ENCODE assay signal across 20 cellular contexts in genomic region chr14:94127330-94127729, GRCh38. TPM values are rescaled to one million over a fixed set of nuclear protein-coding genes. Genes with fewer than 3 reads are reported as not detected.
DNase-seq lines count a peak whose midpoint lies in the region; ATAC-seq, FAIRE-seq and TF ChIP-seq lines count a peak whose summit lies in the region.
"Had no signal": no experiment of that assay in that cellular context is flagged by ENCODE, and none has a peak within 500 bp of the region (broad histone marks: within the 10 kb centered on the region; RNA-seq: fewer than 3 reads in every experiment).

No MANE protein-coding gene starts in this region.

- peaks cover 3% of the 10 kb centered on the region for H3K36me3 ChIP-seq in astrocyte (ENCODE audit: insufficient read depth, low read length)
- H3K36me3 ChIP-seq: BE2C had no signal

- no peaks in the 10 kb centered on the region for H3K9me3 ChIP-seq in astrocyte (ENCODE audit: insufficient read depth, low read depth, low read length)
- H3K9me3 ChIP-seq: BE2C had no signal

- H3K9ac ChIP-seq in astrocyte (ENCODE audit: low read length) = no peak overlapping the region

- H3K79me2 ChIP-seq in astrocyte (ENCODE audit: insufficient read depth, low read length) = no peaks in the 10 kb centered on the region

- peaks cover 19% of the 10 kb centered on the region for H3K4me1 Mint-ChIP-seq in activated T-cell treated with anti-CD3 and anti-CD28 coated beads, Interleukin-2, amount 50 U/mL, for 24 hours (ENCODE audit: low read depth)
- H3K4me1 Mint-ChIP-seq in activated T-cell treated with anti-CD3 and anti-CD28 coated beads, Interleukin-2, amount 50 U/mL, for 4 hours (ENCODE audit: low read depth) = peaks cover 18% of the 10 kb centered on the region
- H3K4me1 Mint-ChIP-seq in astrocyte (ENCODE audit: low read depth, unreplicated experiment) (peaks cover 9% of the 10 kb centered on the region), osteocyte (ENCODE audit: unreplicated experiment) (peaks cover 17% of the 10 kb centered on the region), immature natural killer cell (peaks cover 21 to 23% of the 10 kb centered on the region in 2 donors)

- H3K4me2 ChIP-seq in astrocyte (ENCODE audit: low read length) = no peak overlapping the region

- H2AFZ ChIP-seq in astrocyte (ENCODE audit: low read depth, low read length) = no peak overlapping the region

- H3K27ac ChIP-seq in astrocyte (ENCODE audit: low read depth, low read length) = no peak overlapping the region

- no peak for FAIRE-seq in astrocyte (lab: Jason Lieb, UNC)
- FAIRE-seq: G401.6, H54 had no signal

- no peaks in the 10 kb centered on the region for H3K9me3 Mint-ChIP-seq in activated T-cell treated with anti-CD3 and anti-CD28 coated beads, Interleukin-2, amount 50 U/mL, for 24 hours
- H3K9me3 Mint-ChIP-seq in activated T-cell treated with anti-CD3 and anti-CD28 coated beads, Interleukin-2, amount 50 U/mL, for 4 hours = no peaks in the 10 kb centered on the region
- H3K9me3 Mint-ChIP-seq in astrocyte (ENCODE audit: unreplicated experiment) = peaks cover 6% of the 10 kb centered on the region
- H3K9me3 Mint-ChIP-seq in osteocyte (ENCODE audit: unreplicated experiment) = no peaks in the 10 kb centered on the region
- H3K9me3 Mint-ChIP-seq in immature natural killer cell = no peaks in the 10 kb centered on the region
- H3K9me3 Mint-ChIP-seq: HFFc6 had no signal

- H3K27me3 ChIP-seq in astrocyte (ENCODE audit: insufficient read depth, low read length) = no peaks in the 10 kb centered on the region
- H3K27me3 ChIP-seq: BE2C had no signal

- no peak overlapping the region for H3K27ac Mint-ChIP-seq in activated T-cell treated with anti-CD3 and anti-CD28 coated beads, Interleukin-2, amount 50 U/mL, for 24 hours
- no peak overlapping the region for H3K27ac Mint-ChIP-seq in astrocyte (ENCODE audit: unreplicated experiment)
- H3K27ac Mint-ChIP-seq in osteocyte (ENCODE audit: unreplicated experiment) = no peak overlapping the region
- peak overlapping the region in 3 of 6 donors; percentile 10 to 82 (median 59) for H3K27ac Mint-ChIP-seq in immature natural killer cell
- H3K27ac Mint-ChIP-seq: CD4-positive, CD25-positive, alpha-beta regulatory T cell; HFFc6 had no signal

- H3K4me3 ChIP-seq in astrocyte (ENCODE audit: insufficient read depth, low read depth, low read length) = no peak overlapping the region

- H3K4me1 ChIP-seq in astrocyte (ENCODE audit: insufficient read depth, low read length) = peaks cover 12% of the 10 kb centered on the region
- H3K4me1 ChIP-seq: BE2C had no signal

- DNase-seq in activated T-cell treated with anti-CD3 and anti-CD28 coated beads, Interleukin-2, amount 50 U/mL, for 24 hours = peak; percentile 6
- no peak for DNase-seq in activated T-cell treated with anti-CD3 and anti-CD28 coated beads, Interleukin-2, amount 50 U/mL, for 4 hours
- peak; percentile 1 for DNase-seq in H4 (ENCODE audit: low spot score)
- no peak for DNase-seq in astrocyte (ENCODE audit: low read depth)
- peak; percentile 51 for DNase-seq in osteocyte (ENCODE audit: extremely low spot score, unreplicated experiment)
- no peak for DNase-seq in SW480 (ENCODE audit: low spot score)
- no peak for DNase-seq in immature natural killer cell
- DNase-seq in cerebellar nuclear complex (lab: John Stamatoyannopoulos, UW) = no peak
- DNase-seq: 8988T; BE2C; CD4-positive, CD25-positive, alpha-beta regulatory T cell; COR-L47; DMS 273 treated with DMSO at 0.1 percent for 48 hours; HFFc6; KG1; NCI-H187; NCI-H226; NCI-H524 treated with DMSO at 0.1 percent for 48 hours had no signal

- H3K27me3 Mint-ChIP-seq in activated T-cell treated with anti-CD3 and anti-CD28 coated beads, Interleukin-2, amount 50 U/mL, for 24 hours = peaks cover 3% of the 10 kb centered on the region
- H3K27me3 Mint-ChIP-seq in activated T-cell treated with anti-CD3 and anti-CD28 coated beads, Interleukin-2, amount 50 U/mL, for 4 hours (ENCODE audit: low read depth) = no peaks in the 10 kb centered on the region
- H3K27me3 Mint-ChIP-seq in astrocyte (ENCODE audit: low read depth, unreplicated experiment) = peaks cover 3% of the 10 kb centered on the region
- peaks cover 3% of the 10 kb centered on the region for H3K27me3 Mint-ChIP-seq in osteocyte (ENCODE audit: unreplicated experiment)
- peaks cover under 1 to 5% (median 2%) of the 10 kb centered on the region in 3 donors for H3K27me3 Mint-ChIP-seq in immature natural killer cell (ENCODE audit: low read depth in 3 of 3)

- no peak for ATAC-seq in activated T-cell treated with anti-CD3 and anti-CD28 coated beads, Interleukin-2, amount 50 U/mL, for 4 hours

- H3K36me3 Mint-ChIP-seq in activated T-cell treated with anti-CD3 and anti-CD28 coated beads, Interleukin-2, amount 50 U/mL, for 24 hours (ENCODE audit: low read depth) = no peaks in the 10 kb centered on the region
- peaks cover 2% of the 10 kb centered on the region for H3K36me3 Mint-ChIP-seq in activated T-cell treated with anti-CD3 and anti-CD28 coated beads, Interleukin-2, amount 50 U/mL, for 4 hours (ENCODE audit: insufficient read depth)
- H3K36me3 Mint-ChIP-seq in astrocyte (ENCODE audit: low read depth, unreplicated experiment) (peaks cover 3% of the 10 kb centered on the region), osteocyte (ENCODE audit: unreplicated experiment) (no peaks in the 10 kb centered on the region), immature natural killer cell (no peaks in the 10 kb centered on the region)

- no peaks in the 10 kb centered on the region for H4K20me1 ChIP-seq in astrocyte (ENCODE audit: insufficient read depth, low read length)

- no peak overlapping the region for H3K4me3 Mint-ChIP-seq in activated T-cell treated with anti-CD3 and anti-CD28 coated beads, Interleukin-2, amount 50 U/mL, for 24 hours
- H3K4me3 Mint-ChIP-seq in activated T-cell treated with anti-CD3 and anti-CD28 coated beads, Interleukin-2, amount 50 U/mL, for 4 hours = no peak overlapping the region
- H3K4me3 Mint-ChIP-seq in astrocyte (ENCODE audit: unreplicated experiment) = peak overlapping the region; percentile 8
- no peak overlapping the region for H3K4me3 Mint-ChIP-seq in osteocyte (ENCODE audit: unreplicated experiment)
- peak overlapping the region in 1 of 5 donors; percentile 18 for H3K4me3 Mint-ChIP-seq in immature natural killer cell

- TF ChIP-seq CTCF in astrocyte (IDR thresholded peaks at IDR 0.05; ENCODE audit: insufficient read depth, low read depth, low read length) = no peak
- TF ChIP-seq CTCF in osteocyte (IDR thresholded peaks at IDR 0.05) = no peak

RNA-seq across cellular contexts. Expression of gene IFI27L2, which starts 2.1 kb away (rescaled TPM):
- 10 to 100 TPM; 19.3 to 26.4 (median 23.6) TPM for total RNA-seq in activated T-cell treated with anti-CD3 and anti-CD28 coated beads, Interleukin-2, amount 50 U/mL, for 4 hours
- 109 and 122 TPM in 2 replicates for total RNA-seq in H4 (2014; rRNA removed; shearing (Covaris generic))
- 63.9 and 79.9 TPM in 2 replicates for total RNA-seq in astrocyte
- total RNA-seq in osteocyte = 42.5 and 44.7 TPM in 2 replicates
- 100 to 1,000 TPM in 2 of 3 donors, 10 to 100 TPM in 1; 82.0 to 188 (median 103) TPM for polyA plus RNA-seq in immature natural killer cell

RNA-seq across cellular contexts. Expression of gene IFI27, which starts 16.8 kb away (rescaled TPM):
- total RNA-seq in activated T-cell treated with anti-CD3 and anti-CD28 coated beads, Interleukin-2, amount 50 U/mL, for 4 hours = 1 to 10 TPM; 1.3 to 1.7 (median 1.3) TPM
- 2,076 and 2,328 TPM in 2 replicates for total RNA-seq in H4 (2014; rRNA removed; shearing (Covaris generic))
- total RNA-seq in astrocyte (1,022 and 1,408 TPM in 2 replicates), osteocyte (1.5 and 2.6 TPM in 2 replicates)
- polyA plus RNA-seq in immature natural killer cell = 1 to 10 TPM in 1 of 3 donors, not detected in 2; 2.8 TPM

RNA-seq across cellular contexts. Expression of gene IFI27L1, which starts 46.2 kb away (rescaled TPM):
- total RNA-seq in activated T-cell treated with anti-CD3 and anti-CD28 coated beads, Interleukin-2, amount 50 U/mL, for 4 hours = 1 to 10 TPM; 8.9 to 9.5 (median 9.0) TPM
- 16.1 and 32.8 TPM in 2 replicates for total RNA-seq in H4 (2014; rRNA removed; shearing (Covaris generic))
- total RNA-seq in astrocyte = 28.4 and 30.8 TPM in 2 replicates
- total RNA-seq in osteocyte = 25.8 and 30.0 TPM in 2 replicates
- 10 to 100 TPM; 10.0 to 19.3 (median 10.3) TPM for polyA plus RNA-seq in immature natural killer cell

RNA-seq across cellular contexts. Expression of gene DDX24, which starts 46.3 kb away (rescaled TPM):
- 100 to 1,000 TPM; 287 to 321 (median 319) TPM for total RNA-seq in activated T-cell treated with anti-CD3 and anti-CD28 coated beads, Interleukin-2, amount 50 U/mL, for 4 hours
- 110 and 134 TPM in 2 replicates for total RNA-seq in H4 (2014; rRNA removed; shearing (Covaris generic))
- total RNA-seq in astrocyte = 206 TPM in 2 replicates
- total RNA-seq in osteocyte = 167 and 170 TPM in 2 replicates
- 100 to 1,000 TPM in 2 of 3 donors, 10 to 100 TPM in 1; 60.8 to 208 (median 114) TPM for polyA plus RNA-seq in immature natural killer cell

RNA-seq across cellular contexts. Expression of gene PPP4R4, which starts 46.8 kb away (rescaled TPM):
- 1 to 10 TPM; 2.0 to 4.2 (median 2.8) TPM for total RNA-seq in activated T-cell treated with anti-CD3 and anti-CD28 coated beads, Interleukin-2, amount 50 U/mL, for 4 hours
- total RNA-seq in H4 (2014; rRNA removed; shearing (Covaris generic)) = 3.3 and 3.8 TPM in 2 replicates
- total RNA-seq in astrocyte = 6.0 and 7.5 TPM in 2 replicates
- not detected in 2 replicates for total RNA-seq in osteocyte
- not detected for polyA plus RNA-seq in immature natural killer cell

Comparison
In these comparisons a context has a peak if more than half of its experiments do, and no peak if none do; other contexts are left out.
1. DNase-seq: peak in activated T-cell treated with anti-CD3 and anti-CD28 coated beads, Interleukin-2, amount 50 U/mL, for 24 hours (single experiment), H4 (single experiment) and osteocyte (single experiment); none in activated T-cell treated with anti-CD3 and anti-CD28 coated beads, Interleukin-2, amount 50 U/mL, for 4 hours (single experiment), astrocyte (single experiment), SW480 (single experiment), immature natural killer cell (0 of 3) and cerebellar nuclear complex (0 of 2).
2. RNA of gene IFI27, which starts 16.8 kb away (total RNA-seq): 2,076 to 2,328 TPM in H4 and 1,022 to 1,408 TPM in astrocyte; 1.5 to 2.6 TPM in osteocyte and 1.3 to 1.7 TPM in activated T-cell treated with anti-CD3 and anti-CD28 coated beads, Interleukin-2, amount 50 U/mL, for 4 hours; every median in the first group is over 100 times any median in the second.